1 cellular context compared by ENCODE assay signal in genomic region chr16:85580684-85581083, GRCh38.
TF ChIP-seq lines count a peak whose summit lies in the region.

No MANE protein-coding gene starts in this region.

TF ChIP-seq in H1, 55 proteins besides CTCF, POLR2A, EP300 and RAD21:
- TF ChIP-seq POLR2AphosphoS5 (IDR thresholded peaks at IDR 0.05; ENCODE audit: low read depth, low read length) (no peak), BCL11A (IDR thresholded peaks at IDR 0.05; ENCODE audit: low read depth in 2 of 2, low read length in 2 of 2) (no peak), CEBPB (IDR thresholded peaks at IDR 0.05; ENCODE audit: low read depth, low read length) (no peak), KDM5A (IDR thresholded peaks at IDR 0.05; ENCODE audit: low read length) (no peak), CBX5 (IDR thresholded peaks at IDR 0.05; ENCODE audit: low read depth, low read length) (no peak), CTBP2 (IDR thresholded peaks at IDR 0.05; ENCODE audit: borderline replicate concordance, insufficient read depth, insufficient read length, low read length) (no peak), EGR1 (IDR thresholded peaks at IDR 0.05; ENCODE audit: borderline replicate concordance, low read depth, low read length) (no peak), SP2 (IDR thresholded peaks at IDR 0.05; ENCODE audit: low read length) (no peak), EZH2 (IDR thresholded peaks at IDR 0.05; ENCODE audit: low read depth, low read length, severe bottlenecking) (no peak), HDAC6 (IDR thresholded peaks at IDR 0.05; ENCODE audit: low read depth, low read length) (no peak), KDM4A (IDR thresholded peaks at IDR 0.05; ENCODE audit: low read depth, low read length, severe bottlenecking) (no peak), CHD7 (IDR thresholded peaks at IDR 0.05; ENCODE audit: insufficient replicate concordance, low read length) (no peak), BACH1 (IDR thresholded peaks at IDR 0.05; ENCODE audit: low read length) (no peak), RNF2 (IDR thresholded peaks at IDR 0.05; ENCODE audit: borderline replicate concordance, low read depth, low read length, missing control alignments, poor library complexity, severe bottlenecking) (no peak), RXRA (IDR thresholded peaks at IDR 0.05; ENCODE audit: insufficient read depth, low read depth, low read length) (no peak), CHD1 (IDR thresholded peaks at IDR 0.05; ENCODE audit: low read depth, low read length) (no peak)
